In genomic region chr6:150146436-150146835, GRCh38 we compare ENCODE assay signal across 21 cellular contexts. TPM values are rescaled to one million over a fixed set of nuclear protein-coding genes. Genes with fewer than 3 reads are reported as not detected.
"Had no signal": no experiment of that assay in that cellular context is flagged by ENCODE, and none has a peak within 500 bp of the region (broad histone marks: within the 10 kb centered on the region; RNA-seq: fewer than 3 reads in every experiment).

No MANE protein-coding gene starts in this region.

- H3K4me3 ChIP-seq: ascending aorta, pancreas, sigmoid colon, stomach, testis had no signal

- H3K27ac ChIP-seq: ascending aorta, dorsolateral prefrontal cortex, neutrophil, pancreas, sigmoid colon, stomach, testis, WERI-Rb-1 had no signal

- H3K27me3 ChIP-seq: testis had no signal

- H3K9me3 ChIP-seq: ascending aorta, neutrophil, pancreas, sigmoid colon, stomach, testis had no signal

- H3K36me3 ChIP-seq: ascending aorta, neutrophil, pancreas, sigmoid colon, stomach, WERI-Rb-1 had no signal

- ATAC-seq: stimulated activated effector memory CD8-positive, alpha-beta T cell treated with anti-CD3 and anti-CD28 coated beads, Interleukin-12 subunit alpha, Interleukin-12 subunit beta, amount 100 ng/mL, for 72 hours had no signal

- DNase-seq: activated CD4-positive, alpha-beta T cell treated with anti-CD3 and anti-CD28 coated beads for 1 hour; activated CD8-positive, alpha-beta memory T cell treated with anti-CD3 and anti-CD28 coated beads for 24 hours; activated effector memory CD4-positive, alpha-beta T cell treated with anti-CD3 and anti-CD28 coated beads, Interleukin-2, amount 50 U/mL, for 16 hours; activated T-cell treated with anti-CD3 and anti-CD28 coated beads, Interleukin-2, amount 50 U/mL, for 72 hours; dorsolateral prefrontal cortex; endodermal cell; head of caudate nucleus; immature natural killer cell; mesendoderm; naive thymus-derived CD4-positive, alpha-beta T cell; pancreas; sigmoid colon; stimulated activated CD4-positive, alpha-beta T cell treated with anti-CD3 and anti-CD28 coated beads, Interleukin-4, amount 100 ng/mL, for 24 hours; stomach; T-helper 2 cell; testis; WERI-Rb-1 had no signal

RNA-seq across cellular contexts. Expression of gene PPP1R14C, which starts 3.6 kb away (rescaled TPM):
- total RNA-seq: ascending aorta; naive thymus-derived CD4-positive, alpha-beta T cell; pulmonary artery endothelial cell had no signal
- polyA plus RNA-seq: naive thymus-derived CD4-positive, alpha-beta T cell had no signal
